In genomic region chr4:185839770-185840169, GRCh38 we compare ENCODE assay signal across 13 cellular contexts. TPM values are rescaled to one million over a fixed set of nuclear protein-coding genes. Genes with fewer than 3 reads are reported as not detected.
DNase-seq lines count a peak whose midpoint lies in the region; ATAC-seq and TF ChIP-seq lines count a peak whose summit lies in the region.
"Had no signal": no experiment of that assay in that cellular context is flagged by ENCODE, and none has a peak within 500 bp of the region (broad histone marks: within the 10 kb centered on the region; RNA-seq: fewer than 3 reads in every experiment).

No MANE protein-coding gene starts in this region.

- no peak for TF ChIP-seq POLR2A in breast epithelium (IDR thresholded peaks at IDR 0.05)

- H3K9me3 ChIP-seq in breast epithelium: no peaks in the 10 kb centered on the region
- H3K9me3 ChIP-seq in neural cell (ENCODE audit: low read length): no peaks in the 10 kb centered on the region
- H3K9me3 ChIP-seq in aorta (ENCODE audit: control insufficient read depth, low read length): no peaks in the 10 kb centered on the region

- no peaks in the 10 kb centered on the region for H3K27me3 Mint-ChIP-seq in MCF 10A (ENCODE audit: insufficient read depth, unreplicated experiment)

- no TSS peak for BruUV-seq in MCF 10A (replicated peaks; lab: Mats Ljungman, UMichigan)

- TF ChIP-seq EP300 in neural cell (conservative IDR thresholded peaks at IDR 0.05; ENCODE audit: poor library complexity, severe bottlenecking): no peak

- TF ChIP-seq RAD21 in neural cell (conservative IDR thresholded peaks at IDR 0.05): no peak

- no peaks in the 10 kb centered on the region for H3K4me1 ChIP-seq in breast epithelium
- peaks cover 14% of the 10 kb centered on the region for H3K4me1 ChIP-seq in foreskin keratinocyte
- H3K4me1 ChIP-seq in aorta (ENCODE audit: control insufficient read depth in 1 of 2, insufficient read depth in 2 of 2, low read length in 2 of 2): peaks cover 0 to 2% of the 10 kb centered on the region in 2 donors

- ATAC-seq in foreskin keratinocyte (no peak), aorta (ENCODE audit: low FRiP score) (peak; percentile 21), HG03457 (IDR thresholded peaks at IDR 0.05; ENCODE audit: unreplicated experiment) (no peak)

- CTCF ChIA-PET in MCF 10A (lab: Yijun Ruan, JAX): interaction anchor here (0.5 kb wide), 1 partner anchor 171 kb away, joined by 4 read pairs; no protein-coding TSS in a partner anchor

- H3K4me3 Mint-ChIP-seq in MCF 10A (ENCODE audit: unreplicated experiment): no peak overlapping the region

- DNase-seq in breast epithelium (ENCODE audit: low spot score in 2 of 2) (no peak), MCF 10A (ENCODE audit: unreplicated experiment) (no peak), foreskin keratinocyte (no peak), aorta (no peak), NCI-H2081 treated with DMSO at 0.1 percent for 48 hours (lab: John Stamatoyannopoulos, UW) (no peak), HPDE6-E6E7 (ENCODE audit: extremely low spot score) (no peak)
- DNase-seq: activated T-cell treated with anti-CD3 and anti-CD28 coated beads for 4 hours, cerebellar nuclear complex, DND-41, NCI-H748 treated with DMSO at 0.1 percent for 48 hours, T-helper 9 cell had no signal

- no peaks in the 10 kb centered on the region for H3K9me3 Mint-ChIP-seq in MCF 10A (ENCODE audit: unreplicated experiment)

- H3K36me3 ChIP-seq in breast epithelium (no peaks in the 10 kb centered on the region), neural cell (ENCODE audit: insufficient read depth, low read length) (no peaks in the 10 kb centered on the region), aorta (ENCODE audit: control insufficient read depth in 1 of 2, insufficient read depth in 2 of 2, low read length in 1 of 2) (no peaks in the 10 kb centered on the region)

- no peaks in the 10 kb centered on the region for H3F3A ChIP-seq in neural cell (ENCODE audit: insufficient read depth, low read length, poor library complexity, severe bottlenecking)

- H3K79me2 ChIP-seq in neural cell (replicated peaks; ENCODE audit: insufficient read depth, low read length): no peaks in the 10 kb centered on the region

- no peak overlapping the region for H2AFZ ChIP-seq in neural cell (ENCODE audit: low read depth, low read length)

- H3K27ac ChIP-seq in breast epithelium (peak overlapping the region; percentile 65 to 76), foreskin keratinocyte (peak overlapping the region; percentile 24), neural cell (ENCODE audit: low read length) (peak overlapping the region; percentile 28), aorta (ENCODE audit: low read depth in 1 of 2, low read length in 2 of 2) (peak overlapping the region; percentile 65 to 92)

- TF ChIP-seq CTCF in breast epithelium (IDR thresholded peaks at IDR 0.05) (no peak), MCF 10A (IDR thresholded peaks at IDR 0.05; ENCODE audit: unreplicated experiment) (no peak), foreskin keratinocyte (conservative IDR thresholded peaks at IDR 0.05) (no peak), neural cell (IDR thresholded peaks at IDR 0.05; ENCODE audit: poor library complexity, severe bottlenecking) (no peak)

- H3K4me1 Mint-ChIP-seq in MCF 10A (ENCODE audit: insufficient read depth, unreplicated experiment): no peaks in the 10 kb centered on the region

- H3K9me2 ChIP-seq in neural cell (ENCODE audit: insufficient read depth, low read length): no peaks in the 10 kb centered on the region

- no peak overlapping the region for H3K4me2 ChIP-seq in neural cell (ENCODE audit: low read length)

- 65 to 70% methylated on average over 6 of the region's 6 CpGs for WGBS in aorta, 2 donors

- intact Hi-C loops in breast epithelium (cut with DNase I; ENCODE audit: low total_unique reads) (no loop called here), MCF 10A (cut with micrococcal nuclease) (no loop called here), aorta (cut with DNase I) (loop anchor here in 1 of 2 donors (5.0 kb wide), 1 partner anchor 38 kb away; no protein-coding TSS in a partner anchor)

- H4K20me1 ChIP-seq in neural cell (ENCODE audit: insufficient read depth): no peaks in the 10 kb centered on the region

- H3K9ac ChIP-seq in neural cell (ENCODE audit: low read length): no peak overlapping the region

- H3K36me3 Mint-ChIP-seq in MCF 10A (ENCODE audit: insufficient read depth, unreplicated experiment): no peaks in the 10 kb centered on the region

- POLR2A ChIA-PET in MCF 10A (lab: Yijun Ruan, JAX): interaction anchor here (0.6 to 3.4 kb wide), 9 partner anchors 8 to 130 kb away, joined by 3 to 29 read pairs (median 5); partner anchors contain the start of gene SORBS2

- H3K4me3 ChIP-seq in breast epithelium: no peak overlapping the region
- H3K4me3 ChIP-seq in neural cell (ENCODE audit: low read length): no peak overlapping the region
- H3K4me3 ChIP-seq in aorta (ENCODE audit: low read length in 2 of 2): no peak overlapping the region

- H3K27ac Mint-ChIP-seq in MCF 10A (ENCODE audit: low read depth, unreplicated experiment): no peak overlapping the region

- H3K27me3 ChIP-seq in breast epithelium (no peaks in the 10 kb centered on the region), foreskin keratinocyte (no peaks in the 10 kb centered on the region), neural cell (ENCODE audit: insufficient read depth, low read depth, low read length) (no peaks in the 10 kb centered on the region), aorta (ENCODE audit: control insufficient read depth in 1 of 2, insufficient read depth in 2 of 2, low read length in 1 of 2) (no peaks in the 10 kb centered on the region)

TF ChIP-seq in neural cell, 6 proteins besides CTCF, POLR2A, EP300 and RAD21:
- TF ChIP-seq POLR2AphosphoS5 (IDR thresholded peaks at IDR 0.05): no peak
- TF ChIP-seq TAF1 (IDR thresholded peaks at IDR 0.05; ENCODE audit: low read depth): no peak
- no peak for TF ChIP-seq EZH2 (IDR thresholded peaks at IDR 0.05; ENCODE audit: borderline replicate concordance, insufficient read depth, low read length, poor library complexity, severe bottlenecking)
- TF ChIP-seq MXI1 (conservative IDR thresholded peaks at IDR 0.05; ENCODE audit: poor library complexity, severe bottlenecking): no peak

RNA-seq across cellular contexts. Expression of gene SORBS2, which starts 27.8 kb away (rescaled TPM):
- total RNA-seq in breast epithelium (100 to 1,000 TPM in 2 of 3 donors, 10 to 100 TPM in 1; 21.8 to 132 (median 105) TPM), MCF 10A (2022) (19.3 and 29.1 TPM in 2 replicates), foreskin keratinocyte (1.2 and 1.9 TPM in 2 replicates), aorta (100 to 1,000 TPM; 289 to 696 TPM)
- polyA plus RNA-seq in foreskin keratinocyte (0.37 and 0.47 TPM in 2 replicates), neural cell (46.0 and 56.1 TPM in 2 replicates), aorta (100 to 1,000 TPM; 111 to 202 TPM)
- polyA minus RNA-seq in neural cell: 136 and 160 TPM in 2 replicates

Comparison
In these comparisons a context has a peak if more than half of its experiments do, and no peak if none do; other contexts are left out.
1. H3K27ac ChIP-seq: peak in every context shown above with its lines; median percentile 78 in aorta; 70 in breast epithelium; 28 in neural cell; 24 in foreskin keratinocyte.